In genomic region chr3:176587089-176587488, GRCh38 we compare ENCODE assay signal across 25 cellular contexts.
DNase-seq lines count a peak whose midpoint lies in the region; ATAC-seq, FAIRE-seq and TF ChIP-seq lines count a peak whose summit lies in the region.
"Had no signal": no experiment of that assay in that cellular context is flagged by ENCODE, and none has a peak within 500 bp of the region (broad histone marks: within the 10 kb centered on the region; RNA-seq: fewer than 3 reads in every experiment).

No MANE protein-coding gene starts in this region.

- H3K4me1 ChIP-seq in kidney (ENCODE audit: control insufficient read depth in 1 of 2, insufficient read depth in 1 of 2, low read depth in 1 of 2, low read length in 2 of 2) = no peaks in the 10 kb centered on the region

- H3K27ac ChIP-seq in kidney (ENCODE audit: low read depth in 2 of 2, low read length in 2 of 2) = no peak overlapping the region
- H3K27ac ChIP-seq: brain microvascular endothelial cell, neutrophil, skin epidermis had no signal

- DNase-seq in posterior vena cava (ENCODE audit: low spot score) = no peak
- no peak for DNase-seq in left lobe of liver (ENCODE audit: low spot score)
- no peak for DNase-seq in NCI-H82 (lab: John Stamatoyannopoulos, UW)
- no peak for DNase-seq in kidney
- DNase-seq: activated CD4-positive, alpha-beta T cell treated with anti-CD3 and anti-CD28 coated beads, Interleukin-2, amount 50 U/mL, for 4 hours; activated CD8-positive, alpha-beta memory T cell treated with anti-CD3 and anti-CD28 coated beads, Interleukin-2, amount 50 U/mL, for 48 hours; brain microvascular endothelial cell; COR-L47; DND-41; effector CD8-positive, alpha-beta T cell; H9; mammary epithelial cell; NCI-H146; NCI-H2171 treated with DMSO at 0.1 percent for 48 hours; NCI-H524 treated with DMSO at 0.1 percent for 48 hours; stimulated activated CD4-positive, alpha-beta T cell treated with anti-CD3 and anti-CD28 coated beads, Interleukin-1b, Interleukin-23, amount 100 ng/mL, for 48 hours had no signal

- H3K36me3 ChIP-seq in kidney (ENCODE audit: control insufficient read depth in 1 of 2, insufficient read depth in 2 of 2, low read length in 2 of 2) = no peaks in the 10 kb centered on the region
- H3K36me3 ChIP-seq: brain microvascular endothelial cell, neutrophil had no signal

- ATAC-seq in GM18508 (IDR thresholded peaks at IDR 0.05; ENCODE audit: insufficient read depth, unreplicated experiment) (peak; percentile 75), GM19324 (IDR thresholded peaks at IDR 0.05; ENCODE audit: low FRiP score, unreplicated experiment) (peak; percentile 51), HG02938 (IDR thresholded peaks at IDR 0.05; ENCODE audit: unreplicated experiment) (peak; percentile 91), HG03521 (IDR thresholded peaks at IDR 0.05; ENCODE audit: unreplicated experiment) (peak; percentile 62), left lobe of liver (no peak)
- ATAC-seq: K562; SK-N-SH treated with all-trans-retinoic acid at 6 μM for 48 hours; stimulated activated effector memory CD8-positive, alpha-beta T cell treated with anti-CD3 and anti-CD28 coated beads, Interleukin-12 subunit alpha, Interleukin-12 subunit beta, amount 100 ng/mL, for 72 hours had no signal

- FAIRE-seq in kidney (lab: Jason Lieb, UNC) = no peak
- FAIRE-seq: K562 had no signal

- no peak overlapping the region for H3K4me3 ChIP-seq in kidney (ENCODE audit: low read length in 2 of 2)
- H3K4me3 ChIP-seq: K562, skin epidermis had no signal

- H3K9ac ChIP-seq in kidney (ENCODE audit: low read length in 2 of 2) = no peak overlapping the region

- no peak for TF ChIP-seq CTCF in kidney (IDR thresholded peaks at IDR 0.05; ENCODE audit: borderline replicate concordance, extremely low read depth, insufficient read depth)

- H3K9me3 ChIP-seq in kidney (ENCODE audit: control insufficient read depth in 1 of 2, low read length in 2 of 2) = no peaks in the 10 kb centered on the region
- H3K9me3 ChIP-seq: neutrophil had no signal

- intact Hi-C loops in posterior vena cava (cut with DNase I) (no loop called here), kidney (cut with DNase I) (no loop called here)
